In genomic region chr2:9205963-9206948, GRCh38 we compare ENCODE assay signal across 8 cellular contexts. TPM values are rescaled to one million over a fixed set of nuclear protein-coding genes. Genes with fewer than 3 reads are reported as not detected.
A peak's percentile ranks its signal among the peaks of the same experiment; 100 is the strongest.
DNase-seq lines count a peak whose midpoint lies in the region; ATAC-seq and TF ChIP-seq lines count a peak whose summit lies in the region.

Gene ASAP2 (plus strand): TSS chr2:9206812. CDS start chr2:9207105, 293 bp downstream.

- peaks cover 2% of the 10 kb centered on the region for H3K36me3 ChIP-seq in neuron (ENCODE audit: insufficient read depth, low read length)

- H3K9me3 Mint-ChIP-seq in activated naive CD4-positive, alpha-beta T cell treated with anti-CD3 and anti-CD28 coated beads, Interleukin-2, amount 50 U/mL, for 72 hours, result no peaks in the 10 kb centered on the region

- no peaks in the 10 kb centered on the region for H3K36me3 Mint-ChIP-seq in activated naive CD4-positive, alpha-beta T cell treated with anti-CD3 and anti-CD28 coated beads, Interleukin-2, amount 50 U/mL, for 72 hours

- H3K9me3 ChIP-seq in neuron (ENCODE audit: low read length), result no peaks in the 10 kb centered on the region

- peak within 1 kb of the TSS; percentile 79 for H3K4me3 ChIP-seq in AG10803 (ENCODE audit: low read length)
- peak within 1 kb of the TSS; percentile 74 for H3K4me3 ChIP-seq in neuron (ENCODE audit: low read length)

- peaks cover 18% of the 10 kb centered on the region for H3K4me1 ChIP-seq in neuron (ENCODE audit: insufficient read depth, low read length)

- peak within 1 kb of the TSS; percentile 74 for H2AFZ ChIP-seq in neuron (ENCODE audit: low read depth, low read length)

- DNase-seq in AG10803 (ENCODE audit: low read depth) (peak; percentile 72), NOMO-1 (lab: John Stamatoyannopoulos, UW; ENCODE audit: unreplicated experiment in 2 of 2) (peak; percentile 35 to 60), glomerular visceral epithelial cell (ENCODE audit: extremely low spot score) (peak; percentile 79), ureter (ENCODE audit: low spot score) (peak; percentile 52)
- peak; percentile 64 to 68 for DNase-seq in activated naive CD4-positive, alpha-beta T cell treated with anti-CD3 and anti-CD28 coated beads, Interleukin-2, amount 50 U/mL, for 72 hours (ENCODE audit: low spot score in 2 of 2)

- ATAC-seq in GM18861 (IDR thresholded peaks at IDR 0.05; ENCODE audit: unreplicated experiment) (peak; percentile 49), HG03439 (IDR thresholded peaks at IDR 0.05; ENCODE audit: unreplicated experiment) (peak; percentile 70)
- peak; percentile 83 for ATAC-seq in activated naive CD4-positive, alpha-beta T cell treated with anti-CD3 and anti-CD28 coated beads, Interleukin-2, amount 50 U/mL, for 72 hours

- peak; percentile 59 for TF ChIP-seq CTCF in AG10803 (conservative IDR thresholded peaks at IDR 0.05; ENCODE audit: low read length)

- H3K27ac Mint-ChIP-seq in activated naive CD4-positive, alpha-beta T cell treated with anti-CD3 and anti-CD28 coated beads, Interleukin-2, amount 50 U/mL, for 72 hours, result peak within 1 kb of the TSS in 1 of 2 donors; percentile 81

- no peaks in the 10 kb centered on the region for H3K27me3 ChIP-seq in neuron (ENCODE audit: insufficient read depth, low read length)

RNA-seq across cellular contexts. Expression of gene ASAP2, which starts in this region (rescaled TPM):
- 1 to 10 TPM in 1 of 2 donors, under 1 TPM in 1; 0.09 to 1.0 TPM for total RNA-seq in activated naive CD4-positive, alpha-beta T cell treated with anti-CD3 and anti-CD28 coated beads, Interleukin-2, amount 50 U/mL, for 72 hours
- total RNA-seq in ureter, result 42.1 TPM

Comparison
In these comparisons a context has a peak if more than half of its experiments do, and no peak if none do; other contexts are left out.
1. Peak in every context shown above with its lines: DNase-seq, ATAC-seq and H3K4me3 ChIP-seq.
2. RNA of gene ASAP2 (total RNA-seq): 42.1 TPM in ureter (single experiment); 0.09 to 1.0 TPM in activated naive CD4-positive, alpha-beta T cell treated with anti-CD3 and anti-CD28 coated beads, Interleukin-2, amount 50 U/mL, for 72 hours; every median in the first group is over 10 times any median in the second.